In genomic region chr17:40481106-40481505, GRCh38 we compare ENCODE assay signal across 1 cellular context.
TF ChIP-seq lines count a peak whose summit lies in the region.

No MANE protein-coding gene starts in this region.

TF ChIP-seq in GM23338, 12 proteins besides CTCF, POLR2A, EP300 and RAD21 (continued from another document):
- TF ChIP-seq REST (IDR thresholded peaks at IDR 0.05; ENCODE audit: unreplicated experiment) = no peak
- no peak for TF ChIP-seq STAT1 (IDR thresholded peaks at IDR 0.05; ENCODE audit: unreplicated experiment)
- no peak for TF ChIP-seq ZNF114 (CRISPR knock-in tag; IDR thresholded peaks at IDR 0.05)
- TF ChIP-seq NANOG (IDR thresholded peaks at IDR 0.05; ENCODE audit: borderline replicate concordance) = no peak
- no peak for TF ChIP-seq POLR2AphosphoS5 (IDR thresholded peaks at IDR 0.05; ENCODE audit: low read depth)
- no peak for TF ChIP-seq ETS1 (IDR thresholded peaks at IDR 0.05)
- TF ChIP-seq ZNF331 (CRISPR knock-in tag; IDR thresholded peaks at IDR 0.05; ENCODE audit: low read depth) = no peak
- no peak for TF ChIP-seq ZNF462 (CRISPR knock-in tag; IDR thresholded peaks at IDR 0.05)
- no peak for TF ChIP-seq CREB1 (CRISPR knock-in tag; IDR thresholded peaks at IDR 0.05; ENCODE audit: low read depth)
- TF ChIP-seq EZH2 (IDR thresholded peaks at IDR 0.05; ENCODE audit: low read depth, unreplicated experiment) = no peak
- TF ChIP-seq JUNB (IDR thresholded peaks at IDR 0.05; ENCODE audit: unreplicated experiment) = no peak
